17 cellular contexts compared by ENCODE assay signal in the genomic region with DNA sequence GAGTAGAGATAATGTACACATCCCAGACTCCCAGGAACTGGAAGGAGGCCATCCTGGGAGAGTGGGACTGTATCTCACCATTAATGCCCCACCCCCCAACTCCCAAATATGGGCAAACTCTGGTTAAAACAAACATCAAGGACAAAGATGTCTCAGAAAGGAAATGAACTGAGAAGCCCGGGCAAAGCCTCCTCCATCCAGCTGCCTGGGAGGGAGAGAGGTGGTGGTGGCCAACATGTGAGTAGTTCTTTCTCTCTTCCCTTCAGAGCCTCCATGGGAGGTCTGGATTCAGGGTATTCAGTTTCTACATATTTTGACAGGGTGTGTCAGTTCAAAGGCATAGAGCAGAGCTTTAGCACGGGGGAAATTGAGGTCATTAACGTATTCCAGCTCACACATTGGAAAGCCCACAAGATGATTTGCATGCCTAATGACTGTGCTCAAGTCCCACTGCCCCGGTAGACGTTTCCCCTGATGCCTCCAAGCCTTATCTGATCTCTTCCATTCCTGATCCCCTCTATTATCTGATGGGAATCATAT. TPM values are rescaled to one million over a fixed set of nuclear protein-coding genes. Genes with fewer than 3 reads are reported as not detected.
DNase-seq lines count a peak whose midpoint lies in the region; TF ChIP-seq lines count a peak whose summit lies in the region.
"Had no signal": no experiment of that assay in that cellular context is flagged by ENCODE, and none has a peak within 500 bp of the region (broad histone marks: within the 10 kb centered on the region; RNA-seq: fewer than 3 reads in every experiment).

No MANE protein-coding gene starts in this region.

- DNase-seq in Daoy (ENCODE audit: low read depth) (peak; percentile 12), HT1080 (ENCODE audit: low read depth) (peak; percentile 5), SJCRH30 (peak; percentile 92 to 94), NCI-H510A (lab: John Stamatoyannopoulos, UW) (no peak), HEK293T (ENCODE audit: extremely low spot score) (no peak)
- no peak for DNase-seq in stimulated activated naive CD4-positive, alpha-beta T cell (lab: John Stamatoyannopoulos, UW)
- DNase-seq: Caco-2, GF-D8, H9, NCI-H1694, NCI-H510A treated with DMSO at 0.1 percent for 48 hours, T-cell had no signal

- H3K4me3 ChIP-seq in SJCRH30, result no peak overlapping the region
- H3K4me3 ChIP-seq: A549, K562 had no signal

- H3K36me3 ChIP-seq in SJCRH30, result no peaks in the 10 kb centered on the region

- POLR2A ChIA-PET in HEK293T (lab: Yijun Ruan, JAX), result no interaction called here

- H3K27ac Mint-ChIP-seq in nephron, result peak overlapping the region; percentile 15 to 28 (median 24)
- H3K27ac Mint-ChIP-seq: H9 had no signal

- no peaks in the 10 kb centered on the region; the same call in none of the 2 replicates for H3K9me3 ChIP-seq in SJCRH30 (replicated peaks)
- H3K9me3 ChIP-seq: A549, Caco-2 had no signal

- TF ChIP-seq CTCF in nephron (IDR thresholded peaks at IDR 0.05; ENCODE audit: unreplicated experiment in 3 of 3), result no peak

- no peaks in the 10 kb centered on the region for H3K9me3 Mint-ChIP-seq in nephron
- H3K9me3 Mint-ChIP-seq: H9 had no signal

- no peaks in the 10 kb centered on the region for H3K27me3 ChIP-seq in SJCRH30

- peaks cover 44% of the 10 kb centered on the region for H3K4me1 ChIP-seq in SJCRH30

- H3K4me3 Mint-ChIP-seq in nephron, result no peak overlapping the region
- H3K4me3 Mint-ChIP-seq: H9, T-cell had no signal

- CTCF ChIA-PET in HEK293T (lab: Yijun Ruan, JAX), result no interaction called here

- peak overlapping the region; percentile 55 for H3K27ac ChIP-seq in SJCRH30
- H3K27ac ChIP-seq: A549, C4-2B, RWPE1 had no signal

- no peaks in the 10 kb centered on the region for H3K36me3 Mint-ChIP-seq in nephron (ENCODE audit: low read depth)
- H3K36me3 Mint-ChIP-seq: T-cell had no signal

- peaks cover 9% of the 10 kb centered on the region for H3K27me3 Mint-ChIP-seq in nephron (ENCODE audit: low read depth)
- H3K27me3 Mint-ChIP-seq: T-cell had no signal

- peaks cover 69% of the 10 kb centered on the region for H3K4me1 Mint-ChIP-seq in nephron

TF ChIP-seq in HEK293T, 16 proteins besides CTCF, POLR2A, EP300 and RAD21:
- no peak for TF ChIP-seq CTBP1 (IDR thresholded peaks at IDR 0.05; ENCODE audit: borderline replicate concordance)
- no peak for TF ChIP-seq HDGF (IDR thresholded peaks at IDR 0.05; ENCODE audit: borderline replicate concordance)
- no peak for TF ChIP-seq NFRKB (IDR thresholded peaks at IDR 0.05)
- no peak for TF ChIP-seq ELF4 (IDR thresholded peaks at IDR 0.05)
- no peak for TF ChIP-seq TARDBP (IDR thresholded peaks at IDR 0.05)
- TF ChIP-seq, protein P1, sequence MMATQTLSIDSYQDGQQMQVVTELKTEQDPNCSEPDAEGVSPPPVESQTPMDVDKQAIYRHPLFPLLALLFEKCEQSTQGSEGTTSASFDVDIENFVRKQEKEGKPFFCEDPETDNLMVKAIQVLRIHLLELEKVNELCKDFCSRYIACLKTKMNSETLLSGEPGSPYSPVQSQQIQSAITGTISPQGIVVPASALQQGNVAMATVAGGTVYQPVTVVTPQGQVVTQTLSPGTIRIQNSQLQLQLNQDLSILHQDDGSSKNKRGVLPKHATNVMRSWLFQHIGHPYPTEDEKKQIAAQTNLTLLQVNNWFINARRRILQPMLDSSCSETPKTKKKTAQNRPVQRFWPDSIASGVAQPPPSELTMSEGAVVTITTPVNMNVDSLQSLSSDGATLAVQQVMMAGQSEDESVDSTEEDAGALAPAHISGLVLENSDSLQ (IDR thresholded peaks at IDR 0.05), result no peak
- no peak for TF ChIP-seq BHLHE40 (IDR thresholded peaks at IDR 0.05; ENCODE audit: borderline replicate concordance)
- no peak for TF ChIP-seq ZNF384 (IDR thresholded peaks at IDR 0.05)
- no peak for TF ChIP-seq SP1 (IDR thresholded peaks at IDR 0.05)
- no peak for TF ChIP-seq ARNT (IDR thresholded peaks at IDR 0.05)

RNA-seq across cellular contexts. Expression of a gene that starts 57.5 kb away (rescaled TPM):
- 3.8 and 6.5 TPM in 2 replicates for total RNA-seq in Daoy (2014; rRNA removed; shearing (Covaris generic))
- total RNA-seq in HT1080 (2014; rRNA removed; shearing (Covaris generic)), result not detected in 2 replicates
- polyA plus RNA-seq in HT1080 (2015; cell fraction: cytosol; rRNA removed), result 0.07 and 0.21 TPM in 2 replicates
- polyA plus RNA-seq in HT1080 (2015; cell fraction: nucleus; rRNA removed), result 0.07 TPM in 1 of 2 replicates, not detected in the other
- total RNA-seq in SJCRH30 (2014; rRNA removed; shearing (Covaris generic)), result 161 and 164 TPM in 2 replicates

Comparison
In these comparisons a context has a peak if more than half of its experiments do, and no peak if none do; other contexts are left out.
1. DNase-seq: peak in Daoy (single experiment), HT1080 (single experiment) and SJCRH30 (2 of 2); none in NCI-H510A (single experiment), HEK293T (single experiment) and stimulated activated naive CD4-positive, alpha-beta T cell (0 of 6).
2. RNA of a gene that starts 57.5 kb away (total RNA-seq): 161 to 164 TPM in SJCRH30; 3.8 to 6.5 TPM in Daoy and not detected in HT1080; every median in the first group is over 10 times any median in the second.